ENCODE assay signal across 8 cellular contexts in the genomic region with DNA sequence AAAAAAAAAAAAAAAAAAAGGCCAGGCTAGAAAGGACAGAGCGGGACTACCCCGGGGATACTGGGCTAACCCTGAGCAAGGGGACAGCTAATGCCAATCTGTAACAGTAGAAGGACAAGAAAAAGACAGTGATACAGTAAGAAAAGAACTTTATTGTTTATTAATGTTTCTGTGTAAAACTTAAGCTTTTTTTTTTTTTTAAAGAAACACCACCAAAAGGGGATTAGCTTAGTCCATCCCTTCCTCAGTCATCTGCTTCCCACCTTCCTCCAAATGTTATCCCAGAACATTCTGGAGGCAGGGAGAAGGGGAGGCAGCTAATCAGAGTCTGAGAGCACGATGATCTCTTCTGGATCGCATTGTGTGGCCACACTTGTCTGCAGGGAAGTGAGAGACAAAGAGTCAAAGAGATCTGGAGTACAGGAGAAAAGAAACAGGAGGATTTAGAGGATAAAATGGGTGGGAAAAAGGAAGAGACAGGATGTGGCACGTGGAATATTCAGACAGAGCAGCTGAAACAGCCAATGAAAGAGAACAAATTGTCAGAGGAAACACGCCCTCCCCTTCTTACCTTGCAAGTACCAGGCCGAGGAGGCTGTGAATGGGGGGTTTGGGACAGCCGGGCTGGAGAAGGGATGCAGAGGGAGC. TPM values are rescaled to one million over a fixed set of nuclear protein-coding genes. Genes with fewer than 3 reads are reported as not detected.
DNase-seq lines count a peak whose midpoint lies in the region; ATAC-seq and TF ChIP-seq lines count a peak whose summit lies in the region.

No MANE protein-coding gene starts in this region.

- H3K9me3 ChIP-seq in lower lobe of right lung (no peaks in the 10 kb centered on the region), tibial artery (no peaks in the 10 kb centered on the region)

- TF ChIP-seq CTCF in astrocyte of the cerebellum (IDR thresholded peaks at IDR 0.05; ENCODE audit: low read depth, low read length, missing control alignments) (no peak), lower lobe of right lung (IDR thresholded peaks at IDR 0.05) (no peak), tibial artery (IDR thresholded peaks at IDR 0.05) (no peak)

- peak overlapping the region; percentile 84 for H3K27ac ChIP-seq in lower lobe of right lung
- peak overlapping the region; percentile 77 to 83 for H3K27ac ChIP-seq in tibial artery

- H3K4me3 Mint-ChIP-seq in activated T-cell treated with anti-CD3 and anti-CD28 coated beads, Interleukin-2, amount 50 U/mL, for 24 hours = peak overlapping the region; percentile 90

- H3K36me3 Mint-ChIP-seq in activated T-cell treated with anti-CD3 and anti-CD28 coated beads, Interleukin-2, amount 50 U/mL, for 24 hours (ENCODE audit: low read depth) = peaks cover 79% of the 10 kb centered on the region

- peaks cover 74% of the 10 kb centered on the region for H3K4me1 Mint-ChIP-seq in activated T-cell treated with anti-CD3 and anti-CD28 coated beads, Interleukin-2, amount 50 U/mL, for 24 hours (ENCODE audit: low read depth)

- in situ Hi-C loops in astrocyte of the cerebellum (cut with HindIII; ENCODE audit: low sequenced_read_pairs) = no loop called here

- intact Hi-C loops in lower lobe of right lung (cut with DNase I) (no loop called here), tibial artery (cut with DNase I; ENCODE audit: low total_unique reads) (loop anchor here (10.0 kb wide), 1 partner anchor 106 kb away; the partner anchor contains the start of gene SYNGAP1)

- H3K36me3 ChIP-seq in lower lobe of right lung (peaks cover 33% of the 10 kb centered on the region), tibial artery (peaks cover 14 to 40% (median 27%) of the 10 kb centered on the region in 3 donors)

- H3K27me3 ChIP-seq in lower lobe of right lung (ENCODE audit: low read depth) (no peaks in the 10 kb centered on the region), tibial artery (no peaks in the 10 kb centered on the region)

- DNase-seq in activated T-cell treated with anti-CD3 and anti-CD28 coated beads, Interleukin-2, amount 50 U/mL, for 24 hours = no peak
- no peak for DNase-seq in activated T-cell treated with anti-CD3 and anti-CD28 coated beads, Interleukin-2, amount 50 U/mL, for 1 hour
- DNase-seq in astrocyte of the cerebellum (ENCODE audit: low read depth) = no peak
- no peak for DNase-seq in lower lobe of right lung
- no peak for DNase-seq in tibial artery
- DNase-seq in amygdala (lab: John Stamatoyannopoulos, UW) = no peak

- H3K4me1 ChIP-seq in lower lobe of right lung (peaks cover 69% of the 10 kb centered on the region), tibial artery (peaks cover 0 to 63% (median 61%) of the 10 kb centered on the region in 4 donors)

- H3K27ac Mint-ChIP-seq in activated T-cell treated with anti-CD3 and anti-CD28 coated beads, Interleukin-2, amount 50 U/mL, for 24 hours = peak overlapping the region; percentile 98

- no peak for ATAC-seq in lower lobe of right lung
- ATAC-seq in HG03565 (IDR thresholded peaks at IDR 0.05; ENCODE audit: unreplicated experiment) = no peak
- ATAC-seq in HG03521 (IDR thresholded peaks at IDR 0.05; ENCODE audit: unreplicated experiment) = no peak

- H3K4me3 ChIP-seq in astrocyte of the cerebellum (ENCODE audit: low read depth, low read length) (peak overlapping the region; percentile 51), lower lobe of right lung (peak overlapping the region; percentile 64), tibial artery (peak overlapping the region; percentile 54 to 55)

- no peaks in the 10 kb centered on the region for H3K9me3 Mint-ChIP-seq in activated T-cell treated with anti-CD3 and anti-CD28 coated beads, Interleukin-2, amount 50 U/mL, for 24 hours

- no peaks in the 10 kb centered on the region for H3K27me3 Mint-ChIP-seq in activated T-cell treated with anti-CD3 and anti-CD28 coated beads, Interleukin-2, amount 50 U/mL, for 24 hours

RNA-seq across cellular contexts. Expression of gene ZBTB22, which starts 1.0 kb away (rescaled TPM):
- 27.5 TPM for total RNA-seq in lower lobe of right lung

RNA-seq across cellular contexts. Expression of gene DAXX, which starts 4.2 kb away (rescaled TPM):
- 36.0 TPM for total RNA-seq in lower lobe of right lung

RNA-seq across cellular contexts. Expression of gene TAPBP, which starts 4.7 kb away (rescaled TPM):
- 206 TPM for total RNA-seq in lower lobe of right lung

RNA-seq across cellular contexts. Expression of gene RGL2, which starts 19.8 kb away (rescaled TPM):
- total RNA-seq in lower lobe of right lung = 117 TPM

RNA-seq across cellular contexts. Expression of gene PFDN6, which starts 29.1 kb away (rescaled TPM):
- total RNA-seq in lower lobe of right lung = 32.9 TPM
